Comparison of ENCODE assay signal across 8 cellular contexts in genomic region chr2:237674731-237675276, GRCh38. TPM values are rescaled to one million over a fixed set of nuclear protein-coding genes. Genes with fewer than 3 reads are reported as not detected.
DNase-seq lines count a peak whose midpoint lies in the region; ATAC-seq and TF ChIP-seq lines count a peak whose summit lies in the region.

No MANE protein-coding gene starts in this region.

- CTCF ChIA-PET in CD8-positive, alpha-beta T cell (lab: Charles Lee): interaction anchor here (1.0 to 10.6 kb wide), 7 partner anchors 9 to 103 kb away, joined by 3 to 399 read pairs (median 22); no protein-coding TSS in a partner anchor
- CTCF ChIA-PET in activated naive CD4-positive, alpha-beta T cell treated with anti-CD3 and anti-CD28 coated beads, Interleukin-2, amount 10 ng/mL, durations not matched to agents 7 days and 5 days (lab: Charles Lee): interaction anchor here (1.0 to 9.3 kb wide), 9 partner anchors 10 to 162 kb away, joined by 3 to 181 read pairs (median 19); no protein-coding TSS in a partner anchor

- POLR2A ChIA-PET in CD8-positive, alpha-beta T cell (lab: Charles Lee): interaction anchor here (0.9 to 6.8 kb wide), 6 partner anchors 9 to 70 kb away, joined by 3 to 119 read pairs (median 7); no protein-coding TSS in a partner anchor

- H3K27me3 Mint-ChIP-seq in CD8-positive, alpha-beta T cell (ENCODE audit: low read depth): no peaks in the 10 kb centered on the region
- peaks cover 12% of the 10 kb centered on the region for H3K27me3 Mint-ChIP-seq in activated naive CD4-positive, alpha-beta T cell treated with anti-CD3 and anti-CD28 coated beads, Interleukin-2, amount 10 ng/mL, durations not matched to agents 7 days and 5 days

- no peaks in the 10 kb centered on the region for H3K9me3 Mint-ChIP-seq in CD8-positive, alpha-beta T cell
- H3K9me3 Mint-ChIP-seq in activated naive CD4-positive, alpha-beta T cell treated with anti-CD3 and anti-CD28 coated beads, Interleukin-2, amount 10 ng/mL, durations not matched to agents 7 days and 5 days: no peaks in the 10 kb centered on the region

- TF ChIP-seq POLR2A in heart left ventricle (IDR thresholded peaks at IDR 0.05) (peak in 1 of 2 donors; percentile 39), prostate gland (IDR thresholded peaks at IDR 0.05) (peak; percentile 40)

- H3K9me3 ChIP-seq in CD8-positive, alpha-beta T cell (ENCODE audit: low read length): no peaks in the 10 kb centered on the region
- H3K9me3 ChIP-seq in SJCRH30 (replicated peaks) (no peaks in the 10 kb centered on the region), heart left ventricle (no peaks in the 10 kb centered on the region), prostate gland (no peaks in the 10 kb centered on the region)

- H3K4me3 Mint-ChIP-seq in CD8-positive, alpha-beta T cell: peak overlapping the region; percentile 88
- peak overlapping the region; percentile 77 for H3K4me3 Mint-ChIP-seq in activated naive CD4-positive, alpha-beta T cell treated with anti-CD3 and anti-CD28 coated beads, Interleukin-2, amount 10 ng/mL, durations not matched to agents 7 days and 5 days

- intact Hi-C loops in CD8-positive, alpha-beta T cell (cut with DNase I, micrococcal nuclease): loop anchor here (1.0 to 10.0 kb wide), 8 partner anchors 12 to 387 kb away; partner anchors contain the start of gene SCLY (in 1 of the 2)
- intact Hi-C loops in heart left ventricle (cut with DNase I) (loop anchor here in 6 of 10 donors (2.0 to 10.0 kb wide), 6 partner anchors 16 to 163 kb away; no protein-coding TSS in a partner anchor), prostate gland (cut with DNase I) (loop anchor here (2.0 kb wide), 1 partner anchor 70 kb away; no protein-coding TSS in a partner anchor)

- no peaks in the 10 kb centered on the region for H3K36me3 Mint-ChIP-seq in CD8-positive, alpha-beta T cell
- no peaks in the 10 kb centered on the region for H3K36me3 Mint-ChIP-seq in activated naive CD4-positive, alpha-beta T cell treated with anti-CD3 and anti-CD28 coated beads, Interleukin-2, amount 10 ng/mL, durations not matched to agents 7 days and 5 days

- no peaks in the 10 kb centered on the region for H3K36me3 ChIP-seq in CD8-positive, alpha-beta T cell (ENCODE audit: insufficient read depth, low read length)
- no peaks in the 10 kb centered on the region for H3K36me3 ChIP-seq in SJCRH30
- no peaks in the 10 kb centered on the region for H3K36me3 ChIP-seq in heart left ventricle
- no peaks in the 10 kb centered on the region for H3K36me3 ChIP-seq in prostate gland

- peak overlapping the region; percentile 94 for H3K27ac ChIP-seq in CD8-positive, alpha-beta T cell (ENCODE audit: low read depth, low read length)
- H3K27ac ChIP-seq in HL-60 (replicated peaks): peak overlapping the region; percentile 90
- peak overlapping the region; percentile 73 for H3K27ac ChIP-seq in SJCRH30
- H3K27ac ChIP-seq in heart left ventricle: peak overlapping the region; percentile 24 to 90 (median 78)
- peak overlapping the region; percentile 71 to 76 for H3K27ac ChIP-seq in prostate gland

- no peak for TF ChIP-seq CTCF in CD8-positive, alpha-beta T cell (IDR thresholded peaks at IDR 0.05)
- TF ChIP-seq CTCF in GM20000 (IDR thresholded peaks at IDR 0.05; ENCODE audit: extremely low read depth, missing control alignments) (no peak), HL-60 (IDR thresholded peaks at IDR 0.05; ENCODE audit: insufficient read depth, low read length) (no peak), heart left ventricle (IDR thresholded peaks at IDR 0.05) (peak in 6 of 12 donors; percentile 6 to 21 (median 10)), prostate gland (IDR thresholded peaks at IDR 0.05) (peak in 1 of 4 experiments; percentile 46)

- peak overlapping the region; percentile 63 for H3K4me3 ChIP-seq in CD8-positive, alpha-beta T cell (ENCODE audit: low read depth, low read length)
- H3K4me3 ChIP-seq in HL-60 (replicated peaks; ENCODE audit: insufficient read depth, low read length) (no peak overlapping the region), SJCRH30 (peak overlapping the region; percentile 44), heart left ventricle (peak overlapping the region in 9 of 12 donors; percentile 4 to 44 (median 24)), prostate gland (peak overlapping the region in 1 of 2 donors; percentile 8)

- H3K27ac Mint-ChIP-seq in CD8-positive, alpha-beta T cell: peak overlapping the region; percentile 98
- H3K27ac Mint-ChIP-seq in activated naive CD4-positive, alpha-beta T cell treated with anti-CD3 and anti-CD28 coated beads, Interleukin-2, amount 10 ng/mL, durations not matched to agents 7 days and 5 days: peak overlapping the region; percentile 93

- no peaks in the 10 kb centered on the region for H3K27me3 ChIP-seq in CD8-positive, alpha-beta T cell (ENCODE audit: insufficient read depth, low read length)
- no peaks in the 10 kb centered on the region for H3K27me3 ChIP-seq in HL-60 (ENCODE audit: insufficient read depth, poor library complexity, severe bottlenecking)
- no peaks in the 10 kb centered on the region for H3K27me3 ChIP-seq in SJCRH30
- H3K27me3 ChIP-seq in heart left ventricle: no peaks in the 10 kb centered on the region
- no peaks in the 10 kb centered on the region for H3K27me3 ChIP-seq in prostate gland (replicated peaks; ENCODE audit: insufficient read depth)

- 3 to 5% (median 4%) methylated on average over 16 to 17 of the region's 17 CpGs for WGBS in heart left ventricle, 4 donors
- 16% methylated on average over 17 of the region's 17 CpGs for WGBS in prostate gland

- peaks cover 42% of the 10 kb centered on the region for H3K4me1 ChIP-seq in CD8-positive, alpha-beta T cell (ENCODE audit: insufficient read depth, low read length)
- peaks cover 42% of the 10 kb centered on the region for H3K4me1 ChIP-seq in SJCRH30
- H3K4me1 ChIP-seq in heart left ventricle: peaks cover 28 to 91% (median 77%) of the 10 kb centered on the region in 12 donors
- H3K4me1 ChIP-seq in prostate gland (replicated peaks): peaks cover 15% of the 10 kb centered on the region

- DNase-seq in CD8-positive, alpha-beta T cell: peak; percentile 74 to 93 (median 85)
- peak; percentile 77 for DNase-seq in GM20000 (ENCODE audit: low spot score)
- DNase-seq in HL-60 (ENCODE audit: low read depth in 1 of 2, low spot score in 1 of 2): peak; percentile 92 to 96
- DNase-seq in SJCRH30: peak; percentile 88 to 90
- peak; percentile 91 for DNase-seq in activated naive CD4-positive, alpha-beta T cell treated with anti-CD3 and anti-CD28 coated beads, Interleukin-2, amount 10 ng/mL, durations not matched to agents 7 days and 5 days
- peak; percentile 89 to 92 (median 91) for DNase-seq in heart left ventricle
- peak; percentile 86 for DNase-seq in prostate gland (ENCODE audit: low spot score)
- no peak for DNase-seq in NCI-H2171 (lab: John Stamatoyannopoulos, UW)

- H3K4me1 Mint-ChIP-seq in CD8-positive, alpha-beta T cell (ENCODE audit: low read depth): peaks cover 52% of the 10 kb centered on the region
- H3K4me1 Mint-ChIP-seq in activated naive CD4-positive, alpha-beta T cell treated with anti-CD3 and anti-CD28 coated beads, Interleukin-2, amount 10 ng/mL, durations not matched to agents 7 days and 5 days: peaks cover 49% of the 10 kb centered on the region

- ATAC-seq in CD8-positive, alpha-beta T cell: peak; percentile 54
- peak; percentile 79 to 90 (median 84) for ATAC-seq in heart left ventricle

RNA-seq across cellular contexts. Expression of gene LRRFIP1, which starts 47.4 kb away (rescaled TPM):
- total RNA-seq in CD8-positive, alpha-beta T cell: 100 to 1,000 TPM; 127 to 128 TPM
- 53.3 and 61.5 TPM in 2 replicates for total RNA-seq in SJCRH30 (2014; rRNA removed; shearing (Covaris generic))
- total RNA-seq in heart left ventricle: 100 to 1,000 TPM in 8 of 9 donors, 10 to 100 TPM in 1; 78.7 to 151 (median 111) TPM
- polyA plus RNA-seq in heart left ventricle: 100 to 1,000 TPM in 1 of 2 donors, 10 to 100 TPM in 1; 87.6 to 128 TPM
- total RNA-seq in prostate gland: 10 to 100 TPM; 66.1 to 73.1 TPM
